ENCODE assay signal across 1 cellular context in genomic region chr3:147395975-147396708, GRCh38.
A peak's percentile ranks its signal among the peaks of the same experiment; 100 is the strongest.
TF ChIP-seq lines count a peak whose summit lies in the region.

No MANE protein-coding gene starts in this region.

TF ChIP-seq in endothelial cell of umbilical vein, 7 proteins besides CTCF, POLR2A, EP300 and RAD21:
- TF ChIP-seq FOS (IDR thresholded peaks at IDR 0.05; ENCODE audit: borderline replicate concordance, insufficient read depth, low read length): no peak
- peak; percentile 85 for TF ChIP-seq EZH2 (IDR thresholded peaks at IDR 0.05; ENCODE audit: borderline replicate concordance, low read depth, low read length, severe bottlenecking)
